In genomic region chr7:36199329-36199728, GRCh38 we compare ENCODE assay signal across 32 cellular contexts.
"Had no signal": no experiment of that assay in that cellular context is flagged by ENCODE, and none has a peak within 500 bp of the region (broad histone marks: within the 10 kb centered on the region; RNA-seq: fewer than 3 reads in every experiment).

No MANE protein-coding gene starts in this region.

- H3K36me3 Mint-ChIP-seq: activated naive CD8-positive, alpha-beta T cell had no signal

- H3K9me3 Mint-ChIP-seq: activated T-cell treated with anti-CD3 and anti-CD28 coated beads, Interleukin-2, amount 50 U/mL, for 4 hours; central memory CD8-positive, alpha-beta T cell had no signal

- H3K27me3 Mint-ChIP-seq: activated naive CD8-positive, alpha-beta T cell; central memory CD8-positive, alpha-beta T cell had no signal

- H3K4me1 Mint-ChIP-seq: central memory CD8-positive, alpha-beta T cell had no signal

- H3K4me1 ChIP-seq: prostate gland had no signal

- ATAC-seq: gastroesophageal sphincter, left cardiac atrium, left ventricle myocardium superior, mucosa of descending colon had no signal

- H3K27me3 ChIP-seq: gastroesophageal sphincter, ovary, sigmoid colon had no signal

- H3K27ac Mint-ChIP-seq: activated naive CD8-positive, alpha-beta T cell; nephron had no signal

- H3K4me3 Mint-ChIP-seq: activated naive CD8-positive, alpha-beta T cell; activated T-cell treated with anti-CD3 and anti-CD28 coated beads, Interleukin-2, amount 50 U/mL, for 4 hours; central memory CD8-positive, alpha-beta T cell; nephron had no signal

- FAIRE-seq: keratinocyte, small intestine, TTC549, urothelium cell line had no signal

- H3K27ac ChIP-seq: gastroesophageal sphincter, ovary, prostate gland, sigmoid colon, thoracic aorta, VCaP had no signal

- DNase-seq: activated CD4-positive, alpha-beta T cell treated with anti-CD3 and anti-CD28 coated beads for 4 hours; activated CD4-positive, alpha-beta T cell treated with anti-CD3 and anti-CD28 coated beads, Interleukin-2, amount 50 U/mL, for 4 hours; activated CD8-positive, alpha-beta memory T cell treated with anti-CD3 and anti-CD28 coated beads, Interleukin-2, amount 50 U/mL, for 48 hours; activated effector memory CD4-positive, alpha-beta T cell treated with Interleukin-2 at 50 U/mL for 16 hours; activated naive CD4-positive, alpha-beta T cell treated with Interleukin-2 at 50 U/mL for 16 hours; activated T-cell treated with anti-CD3 and anti-CD28 coated beads, Interleukin-2, amount 50 U/mL, for 4 hours; anterior cingulate cortex; dermis blood vessel endothelial cell; effector CD8-positive, alpha-beta T cell; erythroblast; hippocampal formation; left cardiac atrium; left ventricle myocardium superior; mucosa of descending colon; ovary; small intestine; stimulated activated CD4-positive, alpha-beta T cell treated with anti-CD3 and anti-CD28 coated beads, Interleukin-4, amount 100 ng/mL, for 4 hours; stimulated activated CD8-positive, alpha-beta memory T cell treated with anti-CD3 and anti-CD28 coated beads, Interleukin-4, amount 100 ng/mL, for 48 hours; stimulated activated naive CD4-positive, alpha-beta T cell; T-helper 9 cell; trophoblast cell had no signal

- H3K4me3 ChIP-seq: gastroesophageal sphincter, mucosa of descending colon, ovary, prostate gland, sigmoid colon, thoracic aorta had no signal

- H3K36me3 ChIP-seq: gastroesophageal sphincter, ovary, prostate gland, sigmoid colon, thoracic aorta had no signal

- H3K9me3 ChIP-seq: gastroesophageal sphincter, mucosa of descending colon, ovary, prostate gland, sigmoid colon, thoracic aorta had no signal
